In genomic region chr6:161079566-161080262, GRCh38 we compare ENCODE assay signal across 10 cellular contexts.
DNase-seq lines count a peak whose midpoint lies in the region; ATAC-seq, FAIRE-seq and TF ChIP-seq lines count a peak whose summit lies in the region.
"Had no signal": no experiment of that assay in that cellular context is flagged by ENCODE, and none has a peak within 500 bp of the region (broad histone marks: within the 10 kb centered on the region; RNA-seq: fewer than 3 reads in every experiment).

No MANE protein-coding gene starts in this region.

- FAIRE-seq in GM19239 (lab: Jason Lieb, UNC), result no peak

- H3K36me3 Mint-ChIP-seq in CD4-positive, alpha-beta memory T cell, result peaks cover 2 to 5% of the 10 kb centered on the region in 2 donors

- no peak overlapping the region for H2AFZ ChIP-seq in mammary epithelial cell (ENCODE audit: low read depth, low read length)

- peak overlapping the region in 2 of 8 donors; percentile 47 to 74 for H3K4me3 Mint-ChIP-seq in CD4-positive, alpha-beta memory T cell

- CTCF ChIA-PET in CD4-positive, alpha-beta memory T cell (lab: Charles Lee; ENCODE audit: partially characterized antibody), result interaction anchor here (0.6 to 1.6 kb wide), 4 partner anchors 25 to 291 kb away, joined by 3 to 5 read pairs (median 4); no protein-coding TSS in a partner anchor
- CTCF ChIA-PET in mammary epithelial cell (lab: Charles Lee; ENCODE audit: low non-redundant PET), result no interaction called here

- no peak for TF ChIP-seq CTCF in mammary epithelial cell (conservative IDR thresholded peaks at IDR 0.05 in 1 of 2, IDR thresholded peaks at IDR 0.05 in 1 of 2; ENCODE audit: extremely low read depth in 1 of 2, insufficient read depth in 1 of 2, low read depth in 1 of 2, low read length in 2 of 2)

- DNase-seq in CD4-positive, alpha-beta memory T cell, result peak; percentile 53 to 86 (median 61)
- peak; percentile 15 for DNase-seq in activated CD4-positive, alpha-beta T cell treated with anti-CD3 and anti-CD28 coated beads for 1 hour
- DNase-seq in mammary epithelial cell, result peak; percentile 84
- peak; percentile 24 to 46 for DNase-seq in stimulated activated CD4-positive, alpha-beta T cell treated with anti-CD3 and anti-CD28 coated beads, Interleukin-12 subunit alpha, Interleukin-12 subunit beta, amount 100 ng/mL, for 24 hours (ENCODE audit: low read depth in 2 of 2)
- DNase-seq in DMS53 treated with DMSO at 0.1 percent for 48 hours (lab: John Stamatoyannopoulos, UW; ENCODE audit: unreplicated experiment), result no peak
- DNase-seq in DMS153 treated with DMSO at 0.1 percent for 48 hours (lab: John Stamatoyannopoulos, UW; ENCODE audit: unreplicated experiment), result no peak
- no peak for DNase-seq in GM19239 (ENCODE audit: insufficient read length, low spot score)
- DNase-seq: RPMI8226 had no signal

- no TSS peak for BruUV-seq in mammary epithelial cell (replicated peaks; lab: Mats Ljungman, UMichigan)

- H3K4me2 ChIP-seq in mammary epithelial cell (ENCODE audit: insufficient read depth, low read depth, low read length), result peak overlapping the region; percentile 10

- in situ Hi-C loops in mammary epithelial cell (cut with MboI; ENCODE audit: low sequenced_read_pairs in 2 of 2), result no loop called here

- ATAC-seq in HG03045 (IDR thresholded peaks at IDR 0.05; ENCODE audit: unreplicated experiment), result no peak
- ATAC-seq: gastroesophageal sphincter had no signal

- peaks cover 79% of the 10 kb centered on the region for H3K4me1 ChIP-seq in CD4-positive, alpha-beta memory T cell (ENCODE audit: insufficient read depth, low read length)
- peaks cover 6% of the 10 kb centered on the region for H3K4me1 ChIP-seq in mammary epithelial cell (ENCODE audit: insufficient read depth, low read length)
- H3K4me1 ChIP-seq: gastroesophageal sphincter had no signal

- WGBS in mammary epithelial cell (ENCODE audit: low coverage, missing lambda C conversion rate), result 62% methylated on average over 11 of the region's 12 CpGs

- no peaks in the 10 kb centered on the region for H3K9me3 ChIP-seq in CD4-positive, alpha-beta memory T cell (ENCODE audit: control insufficient read depth in 1 of 2, low read length in 2 of 2)
- H3K9me3 ChIP-seq in mammary epithelial cell (replicated peaks; ENCODE audit: insufficient read depth, low read length), result no peaks in the 10 kb centered on the region
- H3K9me3 ChIP-seq: gastroesophageal sphincter had no signal

- no peak overlapping the region for H3K27ac Mint-ChIP-seq in CD4-positive, alpha-beta memory T cell

- H3K36me3 ChIP-seq in CD4-positive, alpha-beta memory T cell (ENCODE audit: insufficient read depth, low read length), result peaks cover 39% of the 10 kb centered on the region
- H3K36me3 ChIP-seq in mammary epithelial cell (ENCODE audit: insufficient read depth, low read length), result peaks cover 17% of the 10 kb centered on the region

- H3K27me3 ChIP-seq in CD4-positive, alpha-beta memory T cell (ENCODE audit: insufficient read depth, low read length), result no peaks in the 10 kb centered on the region
- H3K27me3 ChIP-seq in mammary epithelial cell (ENCODE audit: insufficient read depth, low read length), result no peaks in the 10 kb centered on the region
- H3K27me3 ChIP-seq: gastroesophageal sphincter had no signal

- H4K20me1 ChIP-seq in mammary epithelial cell (ENCODE audit: insufficient read depth, low read length), result no peaks in the 10 kb centered on the region

- peaks cover 0 to 1% (median 0%) of the 10 kb centered on the region in 8 donors for H3K9me3 Mint-ChIP-seq in CD4-positive, alpha-beta memory T cell

- POLR2A ChIA-PET in CD4-positive, alpha-beta memory T cell (lab: Charles Lee; ENCODE audit: partially characterized antibody), result interaction anchor here (0.9 to 3.6 kb wide), 14 partner anchors 9 to 194 kb away, joined by 3 to 35 read pairs (median 4); partner anchors contain the start of genes AGPAT4 and MAP3K4

- no peak overlapping the region for H3K4me3 ChIP-seq in CD4-positive, alpha-beta memory T cell (ENCODE audit: low read length in 2 of 2)
- H3K4me3 ChIP-seq in mammary epithelial cell (replicated peaks in 1 of 3; ENCODE audit: insufficient read depth in 1 of 3, low read depth in 2 of 3, low read length in 3 of 3), result no peak overlapping the region
- H3K4me3 ChIP-seq: gastroesophageal sphincter had no signal

- no peaks in the 10 kb centered on the region for H3K79me2 ChIP-seq in mammary epithelial cell (ENCODE audit: insufficient read depth, low read length)

- H3K9ac ChIP-seq in mammary epithelial cell (ENCODE audit: insufficient read depth, low read length), result no peak overlapping the region

- intact Hi-C loops in CD4-positive, alpha-beta memory T cell (cut with micrococcal nuclease), result loop anchor here (5.0 kb wide), 1 partner anchor 47 kb away; no protein-coding TSS in a partner anchor
- intact Hi-C loops in mammary epithelial cell (cut with micrococcal nuclease), result no loop called here

- peak overlapping the region; percentile 90 for H3K27ac ChIP-seq in CD4-positive, alpha-beta memory T cell (ENCODE audit: low read depth, low read length)
- peak overlapping the region; percentile 23 for H3K27ac ChIP-seq in mammary epithelial cell (ENCODE audit: insufficient read depth, low read depth, low read length)
- H3K27ac ChIP-seq: gastroesophageal sphincter had no signal

- no peaks in the 10 kb centered on the region for H3K27me3 Mint-ChIP-seq in CD4-positive, alpha-beta memory T cell

- H3K4me1 Mint-ChIP-seq in CD4-positive, alpha-beta memory T cell, result peaks cover 0 to 14% (median 8%) of the 10 kb centered on the region in 4 donors

- dilution Hi-C loops in mammary epithelial cell (cut with HindIII; ENCODE audit: low sequenced_read_pairs), result no loop called here

Comparison
In these comparisons a context has a peak if more than half of its experiments do, and no peak if none do; other contexts are left out.
1. DNase-seq: peak in CD4-positive, alpha-beta memory T cell (5 of 5), activated CD4-positive, alpha-beta T cell treated with anti-CD3 and anti-CD28 coated beads for 1 hour (single experiment), mammary epithelial cell (single experiment) and stimulated activated CD4-positive, alpha-beta T cell treated with anti-CD3 and anti-CD28 coated beads, Interleukin-12 subunit alpha, Interleukin-12 subunit beta, amount 100 ng/mL, for 24 hours (2 of 2); none in DMS53 treated with DMSO at 0.1 percent for 48 hours (single experiment), DMS153 treated with DMSO at 0.1 percent for 48 hours (single experiment) and GM19239 (single experiment).